7 cellular contexts compared by ENCODE assay signal in the genomic region with DNA sequence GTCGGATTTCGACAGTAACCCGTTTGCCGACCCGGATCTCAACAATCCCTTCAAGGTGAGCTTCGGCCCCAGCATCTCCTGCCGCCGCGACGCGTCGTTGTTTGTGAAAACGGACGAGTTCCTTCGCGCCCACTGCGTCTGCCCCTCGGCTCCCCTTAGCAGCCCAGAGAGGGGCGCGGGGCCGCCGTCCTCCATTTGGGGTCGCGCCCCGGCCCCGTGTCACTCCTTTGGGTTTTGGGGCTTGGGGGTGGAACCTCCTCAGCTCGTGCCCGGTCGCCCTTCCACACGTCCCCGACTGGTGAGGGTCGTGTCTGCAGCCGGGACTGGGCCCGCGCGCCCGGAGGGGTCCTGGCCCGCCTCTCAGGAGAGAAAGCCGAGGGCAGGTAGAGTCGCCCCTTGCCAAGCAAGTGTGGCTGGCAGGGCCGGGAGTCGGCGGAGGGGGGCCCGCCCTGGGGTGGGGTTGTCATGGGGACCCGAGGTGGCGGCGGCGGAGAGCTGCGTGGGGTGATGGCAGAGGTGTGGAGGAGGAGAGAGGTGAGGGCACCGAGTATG. TPM values are rescaled to one million over a fixed set of nuclear protein-coding genes. Genes with fewer than 3 reads are reported as not detected.
DNase-seq lines count a peak whose midpoint lies in the region; ATAC-seq and TF ChIP-seq lines count a peak whose summit lies in the region.

No MANE protein-coding gene starts in this region.

- ATAC-seq in GM18909 (IDR thresholded peaks at IDR 0.05; ENCODE audit: poor library complexity, unreplicated experiment) (peak; percentile 38), HG03045 (IDR thresholded peaks at IDR 0.05; ENCODE audit: unreplicated experiment) (peak; percentile 36), Panc1 (peak; percentile 40), psoas muscle (peak; percentile 45 to 65 (median 50))

- no peak for TF ChIP-seq POLR2A in vagina (IDR thresholded peaks at IDR 0.05)

- in situ Hi-C loops in Panc1 (cut with HindIII; ENCODE audit: low pct_unique_long_range_greater_than_20kb, low sequenced_read_pairs) = no loop called here

- BruUV-seq in Panc1 (replicated peaks; lab: Mats Ljungman, UMichigan) = no TSS peak

- no peaks in the 10 kb centered on the region for H3K9me3 ChIP-seq in Panc1 (ENCODE audit: control insufficient read depth, insufficient read depth, low read depth, low read length)
- no peaks in the 10 kb centered on the region for H3K9me3 ChIP-seq in psoas muscle
- H3K9me3 ChIP-seq in vagina = no peaks in the 10 kb centered on the region

- intact Hi-C loops in Panc1 (cut with micrococcal nuclease; ENCODE audit: unreplicated experiment) = loop anchor here (2.0 to 10.0 kb wide), 2 partner anchors 66 to 104 kb away; partner anchors contain the start of gene AP3B1
- intact Hi-C loops in cardiac septum (cut with DNase I) = loop anchor here (1.0 to 10.0 kb wide), 2 partner anchors 66 to 104 kb away; partner anchors contain the start of gene AP3B1
- intact Hi-C loops in psoas muscle (cut with DNase I) = loop anchor here (1.0 to 2.0 kb wide), 2 partner anchors 66 kb away; partner anchors contain the start of gene AP3B1 (in 2 of the 2)
- intact Hi-C loops in vagina (cut with DNase I) = loop anchor here (10.0 kb wide), 1 partner anchor 304 kb away; no protein-coding TSS in a partner anchor

- H3K27ac ChIP-seq in Panc1 (ENCODE audit: low read length) = peak overlapping the region; percentile 86
- H3K27ac ChIP-seq in psoas muscle = peak overlapping the region; percentile 91
- peak overlapping the region; percentile 96 for H3K27ac ChIP-seq in vagina

- TF ChIP-seq CTCF in Panc1 (IDR thresholded peaks at IDR 0.05) = 0 out of 2 replicates have a peak, but pooled peaks have one; percentile 0
- TF ChIP-seq CTCF in psoas muscle (IDR thresholded peaks at IDR 0.05) = no peak
- no peak for TF ChIP-seq CTCF in vagina (IDR thresholded peaks at IDR 0.05)

- DNase-seq in Panc1 (ENCODE audit: low read depth, low spot score) (no peak), cardiac septum (ENCODE audit: low spot score) (peak; percentile 83), psoas muscle (peak; percentile 41 to 72), vagina (ENCODE audit: extremely low spot score in 2 of 2) (no peak)
- peak; percentile 71 for DNase-seq in activated naive CD4-positive, alpha-beta T cell treated with anti-CD3 and anti-CD28 coated beads, Interleukin-2, amount 50 U/mL, for 16 hours

- 0% methylated on average over 45 to 50 of the region's 50 CpGs for WGBS in psoas muscle, 3 donors

- peak overlapping the region; percentile 97 for H3K4me3 ChIP-seq in Panc1 (ENCODE audit: low read depth in 2 of 2, low read length in 2 of 2)
- H3K4me3 ChIP-seq in psoas muscle = peak overlapping the region; percentile 96
- peak overlapping the region; percentile 91 to 100 for H3K4me3 ChIP-seq in vagina

- CTCF ChIA-PET in Panc1 (lab: Charles Lee) = no interaction called here

- H3K4me1 ChIP-seq in Panc1 (ENCODE audit: control insufficient read depth, insufficient read depth, low read length) (peaks cover 24% of the 10 kb centered on the region), psoas muscle (peaks cover 21% of the 10 kb centered on the region), vagina (peaks cover 24% of the 10 kb centered on the region)

- no peaks in the 10 kb centered on the region; the same call in none of the 2 replicates for H3K36me3 ChIP-seq in Panc1 (ENCODE audit: control insufficient read depth, insufficient read depth, low read length)
- H3K36me3 ChIP-seq in psoas muscle (ENCODE audit: insufficient read depth in 1 of 2, low read depth in 1 of 2) = peaks cover 0 to 14% of the 10 kb centered on the region in 2 donors
- no peaks in the 10 kb centered on the region for H3K36me3 ChIP-seq in vagina

- POLR2A ChIA-PET in Panc1 (lab: Charles Lee) = interaction anchor here (0.6 to 1.1 kb wide), 3 partner anchors 12 to 1378 kb away, joined by 3 to 5 read pairs (median 3); partner anchors contain the start of gene AP3B1

- H3K27me3 ChIP-seq in Panc1 (ENCODE audit: control insufficient read depth, insufficient read depth, low read length) = no peaks in the 10 kb centered on the region
- H3K27me3 ChIP-seq in psoas muscle (ENCODE audit: insufficient read depth in 3 of 3, low read length in 2 of 3) = no peaks in the 10 kb centered on the region
- H3K27me3 ChIP-seq in vagina = no peaks in the 10 kb centered on the region

RNA-seq across cellular contexts. Expression of gene SCAMP1, which starts 0.3 kb away (rescaled TPM):
- total RNA-seq in Panc1 (2021; ENCODE audit: unreplicated experiment) (51.3 TPM), cardiac septum (29.1 TPM), psoas muscle (10 to 100 TPM; 16.4 to 28.4 (median 22.6) TPM), vagina (21.9 TPM)
- polyA plus RNA-seq in Panc1 (2012; ENCODE audit: insufficient read length) = 24.6 TPM
- 10 to 100 TPM in 1 of 3 donors, 1 to 10 TPM in 2; 7.2 to 15.5 (median 8.7) TPM for polyA plus RNA-seq in psoas muscle

Comparison
In these comparisons a context has a peak if more than half of its experiments do, and no peak if none do; other contexts are left out.
1. DNase-seq: peak in activated naive CD4-positive, alpha-beta T cell treated with anti-CD3 and anti-CD28 coated beads, Interleukin-2, amount 50 U/mL, for 16 hours (single experiment), cardiac septum (single experiment) and psoas muscle (2 of 2); none in Panc1 (single experiment) and vagina (0 of 2).
2. Peak in every context shown above with its lines, with median percentiles within 50 percentile points of each other: ATAC-seq, H3K27ac ChIP-seq and H3K4me3 ChIP-seq.